ENCODE assay signal across 1 cellular context in genomic region chr11:124753624-124754023, GRCh38.
TF ChIP-seq lines count a peak whose summit lies in the region.

No MANE protein-coding gene starts in this region.

TF ChIP-seq in H1, 55 proteins besides CTCF, POLR2A, EP300 and RAD21:
- TF ChIP-seq GTF2F1 (IDR thresholded peaks at IDR 0.05; ENCODE audit: borderline replicate concordance, low read depth, low read length) (no peak), YY1 (IDR thresholded peaks at IDR 0.05; ENCODE audit: low read depth, low read length) (no peak), NANOG (IDR thresholded peaks at IDR 0.05; ENCODE audit: insufficient read depth, low read depth, low read length, poor library complexity, severe bottlenecking) (no peak), ASH2L (IDR thresholded peaks at IDR 0.05; ENCODE audit: low read length) (no peak), CBX5 (IDR thresholded peaks at IDR 0.05; ENCODE audit: low read depth, low read length) (no peak), ATF3 (IDR thresholded peaks at IDR 0.05; ENCODE audit: insufficient read depth, low read depth, low read length) (no peak), SP4 (IDR thresholded peaks at IDR 0.05; ENCODE audit: low read length) (no peak), KDM4A (IDR thresholded peaks at IDR 0.05; ENCODE audit: low read depth, low read length, severe bottlenecking) (no peak), SIN3A (conservative IDR thresholded peaks at IDR 0.05 in 1 of 2, IDR thresholded peaks at IDR 0.05 in 1 of 2; ENCODE audit: low read depth in 1 of 2, low read length in 2 of 2) (no peak), SUZ12 (IDR thresholded peaks at IDR 0.05; ENCODE audit: low read length) (no peak), BCL11A (IDR thresholded peaks at IDR 0.05; ENCODE audit: low read depth in 2 of 2, low read length in 2 of 2) (no peak), RXRA (IDR thresholded peaks at IDR 0.05; ENCODE audit: insufficient read depth, low read depth, low read length) (no peak), TAF7 (optimal IDR thresholded peaks at IDR 0.05; ENCODE audit: borderline replicate concordance, low read depth, low read length) (no peak)
- TF ChIP-seq, protein P1, sequence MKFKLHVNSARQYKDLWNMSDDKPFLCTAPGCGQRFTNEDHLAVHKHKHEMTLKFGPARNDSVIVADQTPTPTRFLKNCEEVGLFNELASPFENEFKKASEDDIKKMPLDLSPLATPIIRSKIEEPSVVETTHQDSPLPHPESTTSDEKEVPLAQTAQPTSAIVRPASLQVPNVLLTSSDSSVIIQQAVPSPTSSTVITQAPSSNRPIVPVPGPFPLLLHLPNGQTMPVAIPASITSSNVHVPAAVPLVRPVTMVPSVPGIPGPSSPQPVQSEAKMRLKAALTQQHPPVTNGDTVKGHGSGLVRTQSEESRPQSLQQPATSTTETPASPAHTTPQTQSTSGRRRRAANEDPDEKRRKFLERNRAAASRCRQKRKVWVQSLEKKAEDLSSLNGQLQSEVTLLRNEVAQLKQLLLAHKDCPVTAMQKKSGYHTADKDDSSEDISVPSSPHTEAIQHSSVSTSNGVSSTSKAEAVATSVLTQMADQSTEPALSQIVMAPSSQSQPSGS (IDR thresholded peaks at IDR 0.05; ENCODE audit: low read length): no peak
